ENCODE assay signal across 1 cellular context in genomic region chr10:11270135-11270857, GRCh38.
TF ChIP-seq lines count a peak whose summit lies in the region.

No MANE protein-coding gene starts in this region.

TF ChIP-seq in GM23338, 12 proteins besides CTCF, POLR2A, EP300 and RAD21:
- TF ChIP-seq, protein P1, sequence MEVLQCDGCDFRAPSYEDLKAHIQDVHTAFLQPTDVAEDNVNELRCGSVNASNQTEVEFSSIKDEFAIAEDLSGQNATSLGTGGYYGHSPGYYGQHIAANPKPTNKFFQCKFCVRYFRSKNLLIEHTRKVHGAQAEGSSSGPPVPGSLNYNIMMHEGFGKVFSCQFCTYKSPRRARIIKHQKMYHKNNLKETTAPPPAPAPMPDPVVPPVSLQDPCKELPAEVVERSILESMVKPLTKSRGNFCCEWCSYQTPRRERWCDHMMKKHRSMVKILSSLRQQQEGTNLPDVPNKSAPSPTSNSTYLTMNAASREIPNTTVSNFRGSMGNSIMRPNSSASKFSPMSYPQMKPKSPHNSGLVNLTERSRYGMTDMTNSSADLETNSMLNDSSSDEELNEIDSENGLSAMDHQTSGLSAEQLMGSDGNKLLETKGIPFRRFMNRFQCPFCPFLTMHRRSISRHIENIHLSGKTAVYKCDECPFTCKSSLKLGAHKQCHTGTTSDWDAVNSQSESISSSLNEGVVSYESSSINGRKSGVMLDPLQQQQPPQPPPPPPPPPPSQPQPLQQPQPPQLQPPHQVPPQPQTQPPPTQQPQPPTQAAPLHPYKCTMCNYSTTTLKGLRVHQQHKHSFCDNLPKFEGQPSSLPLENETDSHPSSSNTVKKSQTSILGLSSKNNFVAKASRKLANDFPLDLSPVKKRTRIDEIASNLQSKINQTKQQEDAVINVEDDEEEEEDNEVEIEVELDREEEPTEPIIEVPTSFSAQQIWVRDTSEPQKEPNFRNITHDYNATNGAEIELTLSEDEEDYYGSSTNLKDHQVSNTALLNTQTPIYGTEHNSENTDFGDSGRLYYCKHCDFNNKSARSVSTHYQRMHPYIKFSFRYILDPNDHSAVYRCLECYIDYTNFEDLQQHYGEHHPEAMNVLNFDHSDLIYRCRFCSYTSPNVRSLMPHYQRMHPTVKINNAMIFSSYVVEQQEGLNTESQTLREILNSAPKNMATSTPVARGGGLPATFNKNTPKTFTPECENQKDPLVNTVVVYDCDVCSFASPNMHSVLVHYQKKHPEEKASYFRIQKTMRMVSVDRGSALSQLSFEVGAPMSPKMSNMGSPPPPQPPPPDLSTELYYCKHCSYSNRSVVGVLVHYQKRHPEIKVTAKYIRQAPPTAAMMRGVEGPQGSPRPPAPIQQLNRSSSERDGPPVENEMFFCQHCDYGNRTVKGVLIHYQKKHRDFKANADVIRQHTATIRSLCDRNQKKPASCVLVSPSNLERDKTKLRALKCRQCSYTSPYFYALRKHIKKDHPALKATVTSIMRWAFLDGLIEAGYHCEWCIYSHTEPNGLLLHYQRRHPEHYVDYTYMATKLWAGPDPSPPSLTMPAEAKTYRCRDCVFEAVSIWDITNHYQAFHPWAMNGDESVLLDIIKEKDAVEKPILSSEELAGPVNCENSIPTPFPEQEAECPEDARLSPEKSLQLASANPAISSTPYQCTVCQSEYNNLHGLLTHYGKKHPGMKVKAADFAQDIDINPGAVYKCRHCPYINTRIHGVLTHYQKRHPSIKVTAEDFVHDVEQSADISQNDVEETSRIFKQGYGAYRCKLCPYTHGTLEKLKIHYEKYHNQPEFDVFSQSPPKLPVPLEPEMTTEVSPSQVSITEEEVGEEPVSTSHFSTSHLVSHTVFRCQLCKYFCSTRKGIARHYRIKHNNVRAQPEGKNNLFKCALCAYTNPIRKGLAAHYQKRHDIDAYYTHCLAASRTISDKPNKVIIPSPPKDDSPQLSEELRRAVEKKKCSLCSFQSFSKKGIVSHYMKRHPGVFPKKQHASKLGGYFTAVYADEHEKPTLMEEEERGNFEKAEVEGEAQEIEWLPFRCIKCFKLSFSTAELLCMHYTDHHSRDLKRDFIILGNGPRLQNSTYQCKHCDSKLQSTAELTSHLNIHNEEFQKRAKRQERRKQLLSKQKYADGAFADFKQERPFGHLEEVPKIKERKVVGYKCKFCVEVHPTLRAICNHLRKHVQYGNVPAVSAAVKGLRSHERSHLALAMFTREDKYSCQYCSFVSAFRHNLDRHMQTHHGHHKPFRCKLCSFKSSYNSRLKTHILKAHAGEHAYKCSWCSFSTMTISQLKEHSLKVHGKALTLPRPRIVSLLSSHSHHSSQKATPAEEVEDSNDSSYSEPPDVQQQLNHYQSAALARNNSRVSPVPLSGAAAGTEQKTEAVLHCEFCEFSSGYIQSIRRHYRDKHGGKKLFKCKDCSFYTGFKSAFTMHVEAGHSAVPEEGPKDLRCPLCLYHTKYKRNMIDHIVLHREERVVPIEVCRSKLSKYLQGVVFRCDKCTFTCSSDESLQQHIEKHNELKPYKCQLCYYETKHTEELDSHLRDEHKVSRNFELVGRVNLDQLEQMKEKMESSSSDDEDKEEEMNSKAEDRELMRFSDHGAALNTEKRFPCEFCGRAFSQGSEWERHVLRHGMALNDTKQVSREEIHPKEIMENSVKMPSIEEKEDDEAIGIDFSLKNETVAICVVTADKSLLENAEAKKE (CRISPR knock-in tag; IDR thresholded peaks at IDR 0.05), result peak; percentile 81
- TF ChIP-seq CREB1 (CRISPR knock-in tag; IDR thresholded peaks at IDR 0.05; ENCODE audit: low read depth), result no peak
- no peak for TF ChIP-seq NANOG (IDR thresholded peaks at IDR 0.05; ENCODE audit: borderline replicate concordance)
- no peak for TF ChIP-seq ETS1 (IDR thresholded peaks at IDR 0.05)
